ENCODE assay signal across 8 cellular contexts in the genomic region with DNA sequence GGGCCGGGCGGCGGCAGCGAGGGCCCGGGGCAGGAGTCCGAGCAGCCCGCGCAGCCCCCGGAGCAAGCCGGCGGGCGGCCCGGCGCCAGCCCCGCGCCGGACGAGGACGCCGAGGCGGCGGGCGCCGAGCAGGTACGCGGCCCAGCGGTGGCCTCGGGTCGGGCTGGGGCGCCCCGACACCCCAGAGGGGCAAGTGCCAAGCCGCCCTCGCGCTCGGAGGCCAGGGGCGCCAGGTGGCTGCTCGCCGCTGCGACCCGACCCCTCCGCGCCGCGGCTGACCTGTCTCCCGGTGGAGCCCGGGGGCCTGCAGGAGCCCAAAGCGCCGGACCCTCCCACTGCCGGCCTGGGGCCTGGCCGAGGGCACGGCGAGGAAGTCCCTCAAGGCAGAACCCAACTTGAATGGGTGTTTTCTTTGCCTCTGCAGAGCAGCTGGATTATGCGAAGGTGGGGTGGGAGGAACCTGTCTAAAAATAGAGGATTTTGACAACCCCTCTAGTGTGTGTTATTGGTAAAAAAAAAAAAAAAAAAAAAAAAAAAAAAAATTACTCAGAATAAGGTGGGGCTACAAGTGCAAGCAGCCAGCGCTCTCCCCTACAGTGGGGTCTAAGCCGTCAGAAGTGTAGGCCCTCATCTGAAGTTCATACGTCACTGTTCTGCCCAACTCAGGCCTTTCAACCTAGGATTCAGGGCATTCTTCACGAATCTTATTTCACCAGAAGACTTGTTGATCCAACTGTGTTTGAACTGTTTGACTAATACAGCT. TPM values are rescaled to one million over a fixed set of nuclear protein-coding genes. Genes with fewer than 3 reads are reported as not detected.
DNase-seq lines count a peak whose midpoint lies in the region; ATAC-seq and TF ChIP-seq lines count a peak whose summit lies in the region.

No MANE protein-coding gene starts in this region.

- peak overlapping the region; percentile 41; the same call in 1 of the 2 replicates for H3K56ac ChIP-seq in IMR-90 (ENCODE audit: extremely low read depth, insufficient read depth, low read length)

- peak overlapping the region; percentile 11 for H2AK5ac ChIP-seq in IMR-90 (ENCODE audit: low read depth, low read length)

- H3K4me1 ChIP-seq in IMR-90 (ENCODE audit: control insufficient read depth, insufficient read depth, low read length): peaks cover 6% of the 10 kb centered on the region
- H3K4me1 ChIP-seq in mucosa of descending colon (ENCODE audit: low read depth): no peaks in the 10 kb centered on the region

- TF ChIP-seq RAD21 in IMR-90 (IDR thresholded peaks at IDR 0.05; ENCODE audit: low read length): no peak

- peaks cover 9% of the 10 kb centered on the region for H3K4me1 Mint-ChIP-seq in endothelial cell (ENCODE audit: unreplicated experiment)

- peak overlapping the region; percentile 37; the same call in 1 of the 2 replicates for H4K91ac ChIP-seq in IMR-90 (ENCODE audit: insufficient read depth, low read depth, low read length)

- no TSS peak for BruUV-seq in IMR-90 (replicated peaks; lab: Mats Ljungman, UMichigan)

- H3K9me3 Mint-ChIP-seq in endothelial cell (ENCODE audit: unreplicated experiment): no peaks in the 10 kb centered on the region

- no peak overlapping the region for H2BK15ac ChIP-seq in IMR-90 (ENCODE audit: low read depth, low read length)

- H3K4me3 Mint-ChIP-seq in endothelial cell (ENCODE audit: unreplicated experiment): peak overlapping the region; percentile 88

- H2BK120ac ChIP-seq in IMR-90 (ENCODE audit: low read depth, low read length): peak overlapping the region; percentile 32; the same call in 1 of the 2 replicates

- no peak overlapping the region for H2BK20ac ChIP-seq in IMR-90 (ENCODE audit: low read depth, low read length)

- 3% methylated on average over 23 of the region's 57 CpGs; no CpG with 5 or more reads in 1 of the 2 experiments for WGBS in IMR-90 (ENCODE audit: extremely low coverage in 2 of 2, insufficient read length in 1 of 2), 2 experiments

- POLR2A ChIA-PET in IMR-90 (lab: Charles Lee; ENCODE audit: unreplicated experiment): interaction anchor here (1.9 kb wide), 1 partner anchor 39 kb away, joined by 6 read pairs; no protein-coding TSS in a partner anchor

- peak overlapping the region; percentile 71 for H2AK9ac ChIP-seq in IMR-90 (replicated peaks; ENCODE audit: low read depth, low read length, poor library complexity)

- peaks cover 14% of the 10 kb centered on the region; the same call in 1 of the 2 replicates for H4K20me1 ChIP-seq in IMR-90 (ENCODE audit: insufficient read depth, low read length)

- no peak overlapping the region for H3K27ac Mint-ChIP-seq in endothelial cell (ENCODE audit: unreplicated experiment)

- DNase-seq in IMR-90 (no peak), endothelial cell (ENCODE audit: low spot score) (peak; percentile 53), mucosa of descending colon (peak; percentile 25 to 68 (median 58)), ureter (ENCODE audit: low spot score) (peak; percentile 50), NCI-H524 treated with DMSO at 0.1 percent for 48 hours (lab: John Stamatoyannopoulos, UW) (no peak)
- peak; percentile 13 to 23 for DNase-seq in activated CD4-positive, alpha-beta T cell treated with anti-CD3 and anti-CD28 coated beads, Interleukin-2, amount 50 U/mL, for 48 hours

- no peaks in the 10 kb centered on the region for H3K9me3 ChIP-seq in IMR-90 (ENCODE audit: control insufficient read depth, insufficient read depth, low read length)
- no peaks in the 10 kb centered on the region for H3K9me3 ChIP-seq in mucosa of descending colon

- intact Hi-C loops in IMR-90 (cut with micrococcal nuclease) (loop anchor here (2.0 kb wide), 1 partner anchor 98 kb away; no protein-coding TSS in a partner anchor), mucosa of descending colon (cut with DNase I, micrococcal nuclease) (no loop called here)

- CTCF ChIA-PET in IMR-90 (lab: Yijun Ruan, JAX): interaction anchor here (1.0 to 1.4 kb wide), 3 partner anchors 27 to 93 kb away, joined by 3 read pairs; no protein-coding TSS in a partner anchor

- peak overlapping the region; percentile 86; the same call in 1 of the 2 replicates for H3K23ac ChIP-seq in IMR-90 (ENCODE audit: low read depth, low read length)

- H3K18ac ChIP-seq in IMR-90 (ENCODE audit: low read depth, low read length): peak overlapping the region; percentile 73

- no peaks in the 10 kb centered on the region for H3K9me1 ChIP-seq in IMR-90 (ENCODE audit: insufficient read depth, low read length)

- H3K9ac ChIP-seq in IMR-90 (ENCODE audit: low read depth, low read length): peak overlapping the region; percentile 64

- peak overlapping the region; percentile 53; the same call in 1 of the 2 replicates for H4K5ac ChIP-seq in IMR-90 (ENCODE audit: low read depth, low read length)

- H3K4me3 ChIP-seq in GM08714 (ENCODE audit: low read length): peak overlapping the region; percentile 99
- peak overlapping the region; percentile 99 for H3K4me3 ChIP-seq in IMR-90 (ENCODE audit: insufficient read depth, low read depth, low read length)
- H3K4me3 ChIP-seq in mucosa of descending colon: peak overlapping the region; percentile 59

- H3K4ac ChIP-seq in IMR-90 (ENCODE audit: low read depth, low read length): peak overlapping the region; percentile 58

- no peak for TF ChIP-seq CTCF in IMR-90 (conservative IDR thresholded peaks at IDR 0.05; ENCODE audit: low read depth, low read length)
- no peak for TF ChIP-seq CTCF in endothelial cell (IDR thresholded peaks at IDR 0.05; ENCODE audit: unreplicated experiment)
- no peak for TF ChIP-seq CTCF in mucosa of descending colon (IDR thresholded peaks at IDR 0.05)

- H2BK5ac ChIP-seq in IMR-90 (ENCODE audit: low read depth, low read length, poor library complexity, severe bottlenecking): peak overlapping the region; percentile 63

- H2AFZ ChIP-seq in IMR-90 (replicated peaks; ENCODE audit: low read length, poor library complexity): peak overlapping the region; percentile 93

- H3K36me3 Mint-ChIP-seq in endothelial cell (ENCODE audit: low read depth, unreplicated experiment): no peaks in the 10 kb centered on the region

- H3K36me3 ChIP-seq in IMR-90 (ENCODE audit: control insufficient read depth, insufficient read depth, low read length): 0 out of 2 replicates have a peak, but pooled peaks cover under 1% of the 10 kb centered on the region
- H3K36me3 ChIP-seq in mucosa of descending colon (ENCODE audit: low read depth): no peaks in the 10 kb centered on the region

- H4K8ac ChIP-seq in IMR-90 (ENCODE audit: low read depth in 2 of 2, low read length in 2 of 2): peak overlapping the region in 1 of 2 experiments; percentile 56; a peak in 2 of 4 replicates

- H3K27ac ChIP-seq in IMR-90 (ENCODE audit: insufficient read depth, low read length): peak overlapping the region; percentile 75; the same call in 1 of the 2 replicates

- H3K4me2 ChIP-seq in IMR-90 (ENCODE audit: low read depth, low read length): peak overlapping the region; percentile 99

- in situ Hi-C loops in IMR-90 (cut with MboI; ENCODE audit: low sequenced_read_pairs): loop anchor here (10.0 kb wide), 1 partner anchor 94 kb away; no protein-coding TSS in a partner anchor

- no peak for TF ChIP-seq POLR2A in IMR-90 (IDR thresholded peaks at IDR 0.05; ENCODE audit: low read depth, low read length)

- peaks cover 24 to 40% of the 10 kb centered on the region in 2 experiments for H3K79me1 ChIP-seq in IMR-90 (ENCODE audit: low read depth in 1 of 2, low read length in 2 of 2)

- H3K27me3 Mint-ChIP-seq in endothelial cell (ENCODE audit: unreplicated experiment): peaks cover 7% of the 10 kb centered on the region

- dilution Hi-C loops in IMR-90 (cut with HindIII; ENCODE audit: low sequenced_read_pairs, unreplicated experiment): no loop called here

- H3K14ac ChIP-seq in IMR-90 (replicated peaks; ENCODE audit: low read depth, low read length): peak overlapping the region; percentile 74

- no peaks in the 10 kb centered on the region for H3K27me3 ChIP-seq in IMR-90 (ENCODE audit: control insufficient read depth, insufficient read depth, low read length)

- ATAC-seq in GM21576 (IDR thresholded peaks at IDR 0.05; ENCODE audit: unreplicated experiment): peak; percentile 23
- ATAC-seq in IMR-90 (ENCODE audit: low read depth): peak; percentile 42
- peak; percentile 29 for ATAC-seq in mucosa of descending colon

TF ChIP-seq in IMR-90, 13 proteins besides CTCF, POLR2A, EP300 and RAD21 (continues in another document):
- TF ChIP-seq, protein P1, sequence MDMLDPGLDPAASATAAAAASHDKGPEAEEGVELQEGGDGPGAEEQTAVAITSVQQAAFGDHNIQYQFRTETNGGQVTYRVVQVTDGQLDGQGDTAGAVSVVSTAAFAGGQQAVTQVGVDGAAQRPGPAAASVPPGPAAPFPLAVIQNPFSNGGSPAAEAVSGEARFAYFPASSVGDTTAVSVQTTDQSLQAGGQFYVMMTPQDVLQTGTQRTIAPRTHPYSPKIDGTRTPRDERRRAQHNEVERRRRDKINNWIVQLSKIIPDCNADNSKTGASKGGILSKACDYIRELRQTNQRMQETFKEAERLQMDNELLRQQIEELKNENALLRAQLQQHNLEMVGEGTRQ (IDR thresholded peaks at IDR 0.05; ENCODE audit: low read depth, low read length): no peak
- TF ChIP-seq CEBPB (IDR thresholded peaks at IDR 0.05; ENCODE audit: low read depth, low read length) (no peak), CHD1 (IDR thresholded peaks at IDR 0.05; ENCODE audit: low read depth, low read length) (no peak), RCOR1 (IDR thresholded peaks at IDR 0.05; ENCODE audit: insufficient replicate concordance, low read length) (no peak), FOS (IDR thresholded peaks at IDR 0.05; ENCODE audit: low read depth, low read length) (no peak), SMC3 (IDR thresholded peaks at IDR 0.05; ENCODE audit: low read depth, low read length) (no peak), NFE2L2 (IDR thresholded peaks at IDR 0.05; ENCODE audit: low read depth, low read length) (no peak), MAFK (IDR thresholded peaks at IDR 0.05; ENCODE audit: low read depth, low read length) (no peak), RFX5 (IDR thresholded peaks at IDR 0.05; ENCODE audit: low read depth, low read length) (no peak), BHLHE40 (IDR thresholded peaks at IDR 0.05; ENCODE audit: low read depth, low read length) (no peak), MAZ (IDR thresholded peaks at IDR 0.05; ENCODE audit: borderline replicate concordance, low read depth, low read length) (no peak)

RNA-seq across cellular contexts. Expression of a gene that starts 0.6 kb away (rescaled TPM):
- 5.7 and 14.4 TPM in 2 replicates for total RNA-seq in IMR-90 (2012; rRNA removed)
- 3.7 and 5.4 TPM in 2 replicates for polyA plus RNA-seq in IMR-90 (2012; rRNA removed)
- 0.65 and 1.2 TPM in 2 replicates for polyA plus RNA-seq in IMR-90 (2012; cell fraction: cytosol; rRNA removed)
- 0.41 and 2.7 TPM in 2 replicates for polyA plus RNA-seq in IMR-90 (2012; cell fraction: nucleus; rRNA removed; ENCODE audit: low replicate concordance)
- 6.0 TPM for total RNA-seq in endothelial cell (ENCODE audit: unreplicated experiment)
- total RNA-seq in mucosa of descending colon: 10 to 100 TPM in 1 of 3 donors, 1 to 10 TPM in 2; 2.7 to 19.7 (median 6.6) TPM
- 9.4 TPM for total RNA-seq in ureter

Comparison
In these comparisons a context has a peak if more than half of its experiments do, and no peak if none do; other contexts are left out.
1. DNase-seq: peak in activated CD4-positive, alpha-beta T cell treated with anti-CD3 and anti-CD28 coated beads, Interleukin-2, amount 50 U/mL, for 48 hours (2 of 2), endothelial cell (single experiment), mucosa of descending colon (3 of 3) and ureter (single experiment); none in IMR-90 (single experiment) and NCI-H524 treated with DMSO at 0.1 percent for 48 hours (single experiment).
2. Peak in every context shown above with its lines, with median percentiles within 50 percentile points of each other: H3K4me3 ChIP-seq and ATAC-seq.